1 cellular context compared by ENCODE assay signal in genomic region chr3:150210461-150211110, GRCh38.
TF ChIP-seq lines count a peak whose summit lies in the region.

No MANE protein-coding gene starts in this region.

TF ChIP-seq in K562, 482 proteins besides CTCF, POLR2A, EP300 and RAD21 (continued from another document):
- TF ChIP-seq THRB (CRISPR knock-in tag; conservative IDR thresholded peaks at IDR 0.05): no peak
- no peak for TF ChIP-seq BACH1 (tag; IDR thresholded peaks at IDR 0.05)
- TF ChIP-seq FOXA3 (CRISPR knock-in tag; conservative IDR thresholded peaks at IDR 0.05 in 1 of 2, IDR thresholded peaks at IDR 0.05 in 1 of 2): no peak
- no peak for TF ChIP-seq RNF219 (CRISPR knock-in tag; IDR thresholded peaks at IDR 0.05)
- no peak for TF ChIP-seq ZNF780A (CRISPR knock-in tag; IDR thresholded peaks at IDR 0.05)
- no peak for TF ChIP-seq CREB5 (CRISPR knock-in tag; IDR thresholded peaks at IDR 0.05)
- no peak for TF ChIP-seq HDAC2 (IDR thresholded peaks at IDR 0.05)
- TF ChIP-seq NR2C1 (IDR thresholded peaks at IDR 0.05): no peak
- TF ChIP-seq NR2C1 (tag; IDR thresholded peaks at IDR 0.05): no peak
- TF ChIP-seq ZSCAN29 (IDR thresholded peaks at IDR 0.05): no peak
- no peak for TF ChIP-seq KDM1A (IDR thresholded peaks at IDR 0.05)
- no peak for TF ChIP-seq PHF8 (IDR thresholded peaks at IDR 0.05; ENCODE audit: borderline replicate concordance, low read length)
- no peak for TF ChIP-seq NFATC3 (IDR thresholded peaks at IDR 0.05)
- TF ChIP-seq CUX1 (CRISPR knock-in tag; IDR thresholded peaks at IDR 0.05): no peak
- no peak for TF ChIP-seq ZNF124 (CRISPR knock-in tag; IDR thresholded peaks at IDR 0.05)
- no peak for TF ChIP-seq HSF4 (CRISPR knock-in tag; IDR thresholded peaks at IDR 0.05; ENCODE audit: borderline replicate concordance)
TF ChIP-seq in K562: peak in this region for 0.
